ENCODE assay signal across 11 cellular contexts in genomic region chr1:15062479-15063099, GRCh38.
DNase-seq lines count a peak whose midpoint lies in the region; ATAC-seq and TF ChIP-seq lines count a peak whose summit lies in the region.
"Had no signal": no experiment of that assay in that cellular context is flagged by ENCODE, and none has a peak within 500 bp of the region (broad histone marks: within the 10 kb centered on the region; RNA-seq: fewer than 3 reads in every experiment).

No MANE protein-coding gene starts in this region.

- H3K4me2 ChIP-seq in MM.1S (ENCODE audit: low read depth, low read length), result no peak overlapping the region

- H3F3A ChIP-seq in MM.1S (ENCODE audit: insufficient read depth, low read length), result no peaks in the 10 kb centered on the region

- H3K27ac ChIP-seq in MM.1S (ENCODE audit: low read length) (no peak overlapping the region), colonic mucosa (no peak overlapping the region), aorta (ENCODE audit: low read depth in 1 of 2, low read length in 2 of 2) (no peak overlapping the region)
- H3K27ac ChIP-seq: skin epidermis had no signal

- H3K36me3 ChIP-seq in GM06990 (ENCODE audit: control insufficient read depth, insufficient read depth, low read length), result no peaks in the 10 kb centered on the region
- H3K36me3 ChIP-seq in MM.1S (replicated peaks; ENCODE audit: insufficient read depth, low read length), result no peaks in the 10 kb centered on the region
- no peaks in the 10 kb centered on the region for H3K36me3 ChIP-seq in colonic mucosa
- peaks cover 2 to 6% of the 10 kb centered on the region in 2 donors for H3K36me3 ChIP-seq in aorta (ENCODE audit: control insufficient read depth in 1 of 2, insufficient read depth in 2 of 2, low read length in 1 of 2)

- no peaks in the 10 kb centered on the region for H3K79me2 ChIP-seq in MM.1S (ENCODE audit: low read length)

- no peaks in the 10 kb centered on the region; the same call in 1 of the 2 replicates for H3K27me3 ChIP-seq in GM06990 (replicated peaks; ENCODE audit: control insufficient read depth, insufficient read depth, low read length)
- no peaks in the 10 kb centered on the region for H3K27me3 ChIP-seq in MM.1S (replicated peaks; ENCODE audit: insufficient read depth, low read length)
- H3K27me3 ChIP-seq in colonic mucosa, result no peaks in the 10 kb centered on the region
- H3K27me3 ChIP-seq in aorta (ENCODE audit: control insufficient read depth in 1 of 2, insufficient read depth in 2 of 2, low read length in 1 of 2), result no peaks in the 10 kb centered on the region

- no peak overlapping the region for H3K4me3 Mint-ChIP-seq in neural crest cell
- H3K4me3 Mint-ChIP-seq: activated B cell treated with CpG ODN at 0.5 μM for 24 hours had no signal

- TF ChIP-seq CTCF in GM06990 (IDR thresholded peaks at IDR 0.05; ENCODE audit: insufficient read depth, low read length, poor library complexity, severe bottlenecking) (peak; percentile 58), MM.1S (IDR thresholded peaks at IDR 0.05; ENCODE audit: low read length) (peak; percentile 78), colonic mucosa (IDR thresholded peaks at IDR 0.05) (peak; percentile 35), neural crest cell (conservative IDR thresholded peaks at IDR 0.05) (peak; percentile 67)

- DNase-seq in GM06990 (ENCODE audit: extremely low read depth, insufficient read length) (no peak), MM.1S (peak; percentile 20), colonic mucosa (peak; percentile 42), neural crest cell (ENCODE audit: low read depth, low spot score) (peak; percentile 11), RKO (ENCODE audit: low spot score) (no peak), D341Med (ENCODE audit: low spot score) (no peak), aorta (no peak)
- DNase-seq: activated B cell treated with CpG ODN at 0.5 μM for 24 hours, NCI-H2029 had no signal

- H3K9me3 ChIP-seq in MM.1S (replicated peaks; ENCODE audit: insufficient read depth, low read length) (no peaks in the 10 kb centered on the region), colonic mucosa (no peaks in the 10 kb centered on the region), aorta (ENCODE audit: control insufficient read depth, low read length) (peaks cover 1% of the 10 kb centered on the region)

- WGBS in aorta, 2 donors, result 91 to 95% methylated on average over 6 of the region's 6 CpGs

- H3K9me2 ChIP-seq in MM.1S (replicated peaks; ENCODE audit: insufficient read depth, low read length), result no peaks in the 10 kb centered on the region

- H3K36me3 Mint-ChIP-seq in neural crest cell (ENCODE audit: low read depth), result peaks cover 5% of the 10 kb centered on the region

- H3K4me3 ChIP-seq in GM06990 (replicated peaks; ENCODE audit: low read depth, low read length) (no peak overlapping the region), MM.1S (ENCODE audit: low read length) (no peak overlapping the region), colonic mucosa (no peak overlapping the region), aorta (ENCODE audit: low read length in 2 of 2) (no peak overlapping the region)
- H3K4me3 ChIP-seq: skin epidermis had no signal

- no peak overlapping the region for H2AFZ ChIP-seq in MM.1S (ENCODE audit: low read length)

- H3K27me3 Mint-ChIP-seq in neural crest cell (ENCODE audit: low read depth), result no peaks in the 10 kb centered on the region
- H3K27me3 Mint-ChIP-seq: activated B cell treated with CpG ODN at 0.5 μM for 24 hours had no signal

- H3K9ac ChIP-seq in MM.1S (ENCODE audit: low read length) (no peak overlapping the region), colonic mucosa (ENCODE audit: low read depth in 2 of 2, low read length in 2 of 2) (no peak overlapping the region)

- H3K9me3 Mint-ChIP-seq in neural crest cell, result no peaks in the 10 kb centered on the region

- intact Hi-C loops in colonic mucosa (cut with DNase I) (loop anchor here (5.0 kb wide), 1 partner anchor 35 kb away; no protein-coding TSS in a partner anchor), aorta (cut with DNase I) (no loop called here)

- no peaks in the 10 kb centered on the region for H3K4me1 ChIP-seq in MM.1S (ENCODE audit: low read length)
- no peaks in the 10 kb centered on the region for H3K4me1 ChIP-seq in colonic mucosa
- no peaks in the 10 kb centered on the region for H3K4me1 ChIP-seq in aorta (ENCODE audit: control insufficient read depth in 1 of 2, insufficient read depth in 2 of 2, low read length in 2 of 2)

- no peaks in the 10 kb centered on the region for H3K4me1 Mint-ChIP-seq in neural crest cell
- H3K4me1 Mint-ChIP-seq: activated B cell treated with CpG ODN at 0.5 μM for 24 hours had no signal

- H3K27ac Mint-ChIP-seq in neural crest cell (ENCODE audit: unreplicated experiment), result no peak overlapping the region
- H3K27ac Mint-ChIP-seq: activated B cell treated with CpG ODN at 0.5 μM for 24 hours had no signal

- ATAC-seq in HG03039 (IDR thresholded peaks at IDR 0.05; ENCODE audit: unreplicated experiment) (no peak), aorta (ENCODE audit: low FRiP score) (no peak)

- H4K20me1 ChIP-seq in MM.1S (ENCODE audit: insufficient read depth, low read length), result no peaks in the 10 kb centered on the region

Comparison
In these comparisons a context has a peak if more than half of its experiments do, and no peak if none do; other contexts are left out.
1. DNase-seq: peak in MM.1S (single experiment), colonic mucosa (single experiment) and neural crest cell (single experiment); none in GM06990 (single experiment), RKO (single experiment), D341Med (single experiment) and aorta (0 of 2).
2. Peak in every context shown above with its lines, with median percentiles within 50 percentile points of each other: CTCF ChIP-seq.